Comparison of ENCODE assay signal across 8 cellular contexts in genomic region chr12:66087365-66087943, GRCh38. TPM values are rescaled to one million over a fixed set of nuclear protein-coding genes. Genes with fewer than 3 reads are reported as not detected.
DNase-seq lines count a peak whose midpoint lies in the region; ATAC-seq, FAIRE-seq and TF ChIP-seq lines count a peak whose summit lies in the region.

No MANE protein-coding gene starts in this region.

- H3K36me3 ChIP-seq in esophagus squamous epithelium: no peaks in the 10 kb centered on the region
- H3K36me3 ChIP-seq in tibial nerve: no peaks in the 10 kb centered on the region

- POLR2A ChIA-PET in activated CD8-positive, alpha-beta T cell treated with anti-CD3 and anti-CD28 coated beads, Interleukin-2, amount 10 ng/mL, durations not matched to agents 7 days and 5 days (lab: Charles Lee): no interaction called here
- POLR2A ChIA-PET in naive thymus-derived CD8-positive, alpha-beta T cell (lab: Charles Lee): interaction anchor here (0.7 kb wide), 1 partner anchor 531 kb away, joined by 7 read pairs; no protein-coding TSS in a partner anchor

- peaks cover 5% of the 10 kb centered on the region for H3K27me3 Mint-ChIP-seq in activated CD8-positive, alpha-beta T cell treated with anti-CD3 and anti-CD28 coated beads, Interleukin-2, amount 10 ng/mL, durations not matched to agents 7 days and 5 days (ENCODE audit: low read depth)
- H3K27me3 Mint-ChIP-seq in naive thymus-derived CD8-positive, alpha-beta T cell: peaks cover 7 to 19% (median 15%) of the 10 kb centered on the region in 5 donors

- H3K27ac ChIP-seq in esophagus squamous epithelium: no peak overlapping the region
- no peak overlapping the region for H3K27ac ChIP-seq in tibial nerve

- peak; percentile 65 for ATAC-seq in HG03066 (IDR thresholded peaks at IDR 0.05; ENCODE audit: low read depth, unreplicated experiment)
- peak; percentile 76 for ATAC-seq in activated CD8-positive, alpha-beta T cell treated with anti-CD3 and anti-CD28 coated beads, Interleukin-2, amount 10 ng/mL, durations not matched to agents 7 days and 5 days
- peak in 1 of 2 donors; percentile 66 for ATAC-seq in naive thymus-derived CD8-positive, alpha-beta T cell

- TF ChIP-seq POLR2A in esophagus squamous epithelium (IDR thresholded peaks at IDR 0.05) (no peak), tibial nerve (IDR thresholded peaks at IDR 0.05) (no peak)

- H3K27ac Mint-ChIP-seq in activated CD8-positive, alpha-beta T cell treated with anti-CD3 and anti-CD28 coated beads, Interleukin-2, amount 10 ng/mL, durations not matched to agents 7 days and 5 days: no peak overlapping the region
- no peak overlapping the region for H3K27ac Mint-ChIP-seq in naive thymus-derived CD8-positive, alpha-beta T cell

- H3K4me3 ChIP-seq in GM12875 (ENCODE audit: low read depth, low read length) (no peak overlapping the region), esophagus squamous epithelium (no peak overlapping the region), tibial nerve (no peak overlapping the region)

- H3K4me1 Mint-ChIP-seq in activated CD8-positive, alpha-beta T cell treated with anti-CD3 and anti-CD28 coated beads, Interleukin-2, amount 10 ng/mL, durations not matched to agents 7 days and 5 days (ENCODE audit: low read depth): no peaks in the 10 kb centered on the region
- peaks cover 0 to under 1% (median 0%) of the 10 kb centered on the region in 4 donors for H3K4me1 Mint-ChIP-seq in naive thymus-derived CD8-positive, alpha-beta T cell

- FAIRE-seq in A204.1 (lab: Jason Lieb, UNC): peak; percentile 96

- H3K36me3 Mint-ChIP-seq in activated CD8-positive, alpha-beta T cell treated with anti-CD3 and anti-CD28 coated beads, Interleukin-2, amount 10 ng/mL, durations not matched to agents 7 days and 5 days (ENCODE audit: low read depth): no peaks in the 10 kb centered on the region
- H3K36me3 Mint-ChIP-seq in naive thymus-derived CD8-positive, alpha-beta T cell: peaks cover 0 to 2% (median 0%) of the 10 kb centered on the region in 3 donors

- no peaks in the 10 kb centered on the region for H3K9me3 Mint-ChIP-seq in activated CD8-positive, alpha-beta T cell treated with anti-CD3 and anti-CD28 coated beads, Interleukin-2, amount 10 ng/mL, durations not matched to agents 7 days and 5 days (ENCODE audit: insufficient read depth)
- peaks cover 0 to 16% (median 3%) of the 10 kb centered on the region in 9 donors for H3K9me3 Mint-ChIP-seq in naive thymus-derived CD8-positive, alpha-beta T cell

- H3K9me3 ChIP-seq in esophagus squamous epithelium: no peaks in the 10 kb centered on the region
- peaks cover 0 to 5% (median 2%) of the 10 kb centered on the region in 4 donors for H3K9me3 ChIP-seq in tibial nerve

- H3K4me1 ChIP-seq in esophagus squamous epithelium: peaks cover 0 to under 1% (median under 1%) of the 10 kb centered on the region in 3 donors
- peaks cover 0 to 1% (median under 1%) of the 10 kb centered on the region in 4 donors for H3K4me1 ChIP-seq in tibial nerve

- H3K4me3 Mint-ChIP-seq in activated CD8-positive, alpha-beta T cell treated with anti-CD3 and anti-CD28 coated beads, Interleukin-2, amount 10 ng/mL, durations not matched to agents 7 days and 5 days: no peak overlapping the region
- H3K4me3 Mint-ChIP-seq in naive thymus-derived CD8-positive, alpha-beta T cell: no peak overlapping the region

- intact Hi-C loops in esophagus squamous epithelium (cut with DNase I): no loop called here

- 31 to 32% methylated on average over 10 of the region's 10 CpGs for WGBS in esophagus squamous epithelium, 2 donors
- WGBS in tibial nerve, 2 donors: 33 to 35% methylated on average over 10 of the region's 10 CpGs

- H3K27me3 ChIP-seq in esophagus squamous epithelium (peaks cover 0 to 5% (median 0%) of the 10 kb centered on the region in 4 donors), tibial nerve (no peaks in the 10 kb centered on the region)

- DNase-seq in NCI-H345 treated with DMSO at 0.1 percent for 48 hours (lab: John Stamatoyannopoulos, UW; ENCODE audit: unreplicated experiment): peak; percentile 33
- DNase-seq in activated CD8-positive, alpha-beta T cell treated with anti-CD3 and anti-CD28 coated beads, Interleukin-2, amount 10 ng/mL, durations not matched to agents 7 days and 5 days: peak; percentile 69
- no peak for DNase-seq in esophagus squamous epithelium (lab: John Stamatoyannopoulos, UW)
- DNase-seq in naive thymus-derived CD8-positive, alpha-beta T cell: peak; percentile 23 to 72 (median 40)
- DNase-seq in tibial nerve (ENCODE audit: low spot score in 2 of 2): peak; percentile 58 to 90

- TF ChIP-seq CTCF in GM12875 (IDR thresholded peaks at IDR 0.05; ENCODE audit: borderline replicate concordance, insufficient read depth, low read depth, low read length): peak; percentile 65
- TF ChIP-seq CTCF in esophagus squamous epithelium (IDR thresholded peaks at IDR 0.05): peak in 5 of 6 experiments; percentile 46 to 76 (median 64)
- peak; percentile 58 to 76 (median 67) for TF ChIP-seq CTCF in tibial nerve (IDR thresholded peaks at IDR 0.05)

- CTCF ChIA-PET in activated CD8-positive, alpha-beta T cell treated with anti-CD3 and anti-CD28 coated beads, Interleukin-2, amount 10 ng/mL, durations not matched to agents 7 days and 5 days (lab: Charles Lee): interaction anchor here (1.1 to 1.5 kb wide), 3 partner anchors 18 to 531 kb away, joined by 3 to 6 read pairs (median 3); no protein-coding TSS in a partner anchor

- TF ChIP-seq EP300 in tibial nerve (IDR thresholded peaks at IDR 0.05): no peak

RNA-seq across cellular contexts. Expression of gene LLPH, which starts 43.1 kb away (rescaled TPM):
- total RNA-seq in activated CD8-positive, alpha-beta T cell treated with anti-CD3 and anti-CD28 coated beads, Interleukin-2, amount 10 ng/mL, durations not matched to agents 7 days and 5 days: 10 to 100 TPM; 35.9 to 39.1 TPM
- 10 to 100 TPM in 2 of 4 donors, 1 to 10 TPM in 2; 3.1 to 15.6 (median 9.1) TPM for total RNA-seq in esophagus squamous epithelium
- 10 to 100 TPM; 26.2 to 32.4 TPM for total RNA-seq in naive thymus-derived CD8-positive, alpha-beta T cell
- polyA plus RNA-seq in naive thymus-derived CD8-positive, alpha-beta T cell: 10 to 100 TPM; 29.3 to 38.8 (median 31.2) TPM
- total RNA-seq in tibial nerve: 1 to 10 TPM; 4.1 to 4.8 (median 4.4) TPM
